In the genomic region with DNA sequence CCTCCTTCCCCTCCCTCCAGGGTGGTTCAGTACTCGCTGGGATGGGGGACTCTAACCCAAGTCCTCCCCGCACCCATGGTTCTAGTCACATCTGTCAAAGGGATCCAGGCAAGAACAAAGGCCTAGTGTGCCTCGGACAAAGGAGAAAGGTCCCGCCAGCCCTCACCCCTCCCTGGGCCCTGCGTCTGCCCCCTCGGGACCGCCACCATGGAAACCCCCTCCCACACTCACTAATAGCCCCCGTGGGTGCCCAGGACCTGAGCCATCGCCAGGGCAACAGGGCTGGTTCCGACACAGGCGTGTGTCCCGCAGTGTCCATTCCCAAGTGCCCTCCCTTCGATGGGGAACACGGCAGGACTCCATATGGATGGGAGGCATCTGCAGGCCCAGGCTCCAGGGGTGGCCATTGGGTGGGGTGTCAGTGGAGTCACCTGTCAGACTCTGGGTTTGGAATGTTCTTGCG, we compare ENCODE assay signal across 14 cellular contexts. TPM values are rescaled to one million over a fixed set of nuclear protein-coding genes. Genes with fewer than 3 reads are reported as not detected.
DNase-seq lines count a peak whose midpoint lies in the region; ATAC-seq, FAIRE-seq and TF ChIP-seq lines count a peak whose summit lies in the region.
"Had no signal": no experiment of that assay in that cellular context is flagged by ENCODE, and none has a peak within 500 bp of the region (broad histone marks: within the 10 kb centered on the region; RNA-seq: fewer than 3 reads in every experiment).

No MANE protein-coding gene starts in this region.

- no peaks in the 10 kb centered on the region for H4K20me1 ChIP-seq in GM12878 (ENCODE audit: control insufficient read depth, insufficient read depth)

- H3K36me3 Mint-ChIP-seq in CD4-positive, CD25-positive, alpha-beta regulatory T cell: peaks cover 16% of the 10 kb centered on the region
- H3K36me3 Mint-ChIP-seq in neural crest cell (ENCODE audit: low read depth): no peaks in the 10 kb centered on the region
- peaks cover 4% of the 10 kb centered on the region for H3K36me3 Mint-ChIP-seq in Calu3 (ENCODE audit: insufficient read depth, unreplicated experiment)

- no peak for FAIRE-seq in GM12878 (lab: Jason Lieb, UNC)

- no peak for DNase-seq in CD4-positive, CD25-positive, alpha-beta regulatory T cell
- DNase-seq in GM12878 (ENCODE audit: low read depth, low spot score) (no peak), neural crest cell (ENCODE audit: low read depth, low spot score) (no peak), Calu3 (no peak), NCI-H1092 treated with DMSO at 0.1 percent for 48 hours (lab: John Stamatoyannopoulos, UW) (no peak)
- DNase-seq: activated CD4-positive, CD25-positive, alpha-beta regulatory T cell; foreskin keratinocyte; NCI-H1092; Right ventricle myocardium superior had no signal

- H3K9me3 ChIP-seq in CD4-positive, CD25-positive, alpha-beta regulatory T cell (ENCODE audit: control insufficient read depth in 2 of 2, low read length in 2 of 2): no peaks in the 10 kb centered on the region
- H3K9me3 ChIP-seq in KOPT-K1 (ENCODE audit: insufficient read depth, low read length, poor library complexity, severe bottlenecking) (no peaks in the 10 kb centered on the region), GM12878 (replicated peaks; ENCODE audit: control insufficient read depth, insufficient read depth, low read length) (no peaks in the 10 kb centered on the region)

- H3K4me3 ChIP-seq in CD4-positive, CD25-positive, alpha-beta regulatory T cell (ENCODE audit: low read depth, low read length): no peak overlapping the region
- no peak overlapping the region for H3K4me3 ChIP-seq in GM12878

- TF ChIP-seq RAD21 in GM12878 (IDR thresholded peaks at IDR 0.05; ENCODE audit: insufficient read depth, low read depth, low read length): no peak

- H3K79me2 ChIP-seq in GM12878 (ENCODE audit: control insufficient read depth, insufficient read depth, low read length): peaks cover 6% of the 10 kb centered on the region

- H3K4me3 Mint-ChIP-seq in CD4-positive, CD25-positive, alpha-beta regulatory T cell: peak overlapping the region; percentile 89 to 99 (median 94)
- H3K4me3 Mint-ChIP-seq in neural crest cell: no peak overlapping the region
- no peak overlapping the region for H3K4me3 Mint-ChIP-seq in Calu3 (ENCODE audit: low read depth, unreplicated experiment)

- peaks cover 15 to 93% (median 46%) of the 10 kb centered on the region in 4 donors for H3K4me1 Mint-ChIP-seq in CD4-positive, CD25-positive, alpha-beta regulatory T cell
- H3K4me1 Mint-ChIP-seq in neural crest cell (peaks cover 17% of the 10 kb centered on the region), Calu3 (ENCODE audit: low read depth, unreplicated experiment) (no peaks in the 10 kb centered on the region)

- no peak overlapping the region for H3K9ac ChIP-seq in GM12878 (ENCODE audit: control insufficient read depth, insufficient read depth, low read length)

- SMC1A ChIA-PET in GM12878 (lab: Charles Lee; ENCODE audit: uncharacterized antibody, unreplicated experiment): no interaction called here

- TF ChIP-seq EP300 in GM12878 (IDR thresholded peaks at IDR 0.05; ENCODE audit: borderline replicate concordance in 1 of 2, control insufficient read depth in 1 of 2, low read depth in 2 of 2, low read length in 2 of 2): no peak

- in situ Hi-C loops in GM12878 (cut with MboI): no loop called here

- H3K4me2 ChIP-seq in GM12878 (ENCODE audit: control insufficient read depth, insufficient read depth): no peak overlapping the region; the same call in 1 of the 2 replicates

- CTCF ChIA-PET in GM12878 (lab: Yijun Ruan, JAX) (no interaction called here), Calu3 (lab: Charles Lee) (no interaction called here)

- TF ChIP-seq POLR2A in GM12878 (IDR thresholded peaks at IDR 0.05; ENCODE audit: low read depth, low read length): peak; percentile 69

- no TSS peak for BruUV-seq in GM12878 (replicated peaks; lab: Mats Ljungman, UMichigan)
- no TSS peak for BruUV-seq in Calu3 (replicated peaks; lab: Mats Ljungman, UMichigan)

- peaks cover 96% of the 10 kb centered on the region for H3K4me1 ChIP-seq in CD4-positive, CD25-positive, alpha-beta regulatory T cell (ENCODE audit: control insufficient read depth, insufficient read depth, low read length, poor library complexity, severe bottlenecking)
- peaks cover 53% of the 10 kb centered on the region for H3K4me1 ChIP-seq in GM12878 (ENCODE audit: control insufficient read depth, insufficient read depth, low read length)
- H3K4me1 ChIP-seq: foreskin keratinocyte had no signal

- POLR2A ChIA-PET in GM12878 (lab: Charles Lee): interaction anchor here (2.8 kb wide), 1 partner anchor 9 kb away, joined by 16 read pairs; a partner anchor contains a TSS

- TF ChIP-seq CTCF in GM12878 (IDR thresholded peaks at IDR 0.05 in 2 of 3, conservative IDR thresholded peaks at IDR 0.05 in 1 of 3; ENCODE audit: control insufficient read depth in 2 of 3, extremely low read depth in 1 of 3, insufficient read depth in 1 of 3, low read depth in 3 of 3, low read length in 3 of 3) (no peak), neural crest cell (conservative IDR thresholded peaks at IDR 0.05) (no peak), Calu3 (IDR thresholded peaks at IDR 0.05; ENCODE audit: unreplicated experiment) (no peak)

- H3K27me3 Mint-ChIP-seq in CD4-positive, CD25-positive, alpha-beta regulatory T cell: no peaks in the 10 kb centered on the region
- peaks cover 36% of the 10 kb centered on the region for H3K27me3 Mint-ChIP-seq in neural crest cell (ENCODE audit: low read depth)
- peaks cover 48% of the 10 kb centered on the region for H3K27me3 Mint-ChIP-seq in Calu3 (ENCODE audit: unreplicated experiment)

- H3K27ac Mint-ChIP-seq in CD4-positive, CD25-positive, alpha-beta regulatory T cell: peak overlapping the region; percentile 94 to 99 (median 95)
- H3K27ac Mint-ChIP-seq in neural crest cell (ENCODE audit: unreplicated experiment): peak overlapping the region; percentile 90
- H3K27ac Mint-ChIP-seq in Calu3 (ENCODE audit: unreplicated experiment): no peak overlapping the region

- H2AFZ ChIP-seq in GM12878 (ENCODE audit: control insufficient read depth, low read depth, low read length): no peak overlapping the region

- no peaks in the 10 kb centered on the region for H3K9me3 Mint-ChIP-seq in CD4-positive, CD25-positive, alpha-beta regulatory T cell
- H3K9me3 Mint-ChIP-seq in neural crest cell: no peaks in the 10 kb centered on the region
- H3K9me3 Mint-ChIP-seq in Calu3 (ENCODE audit: low read depth, unreplicated experiment): no peaks in the 10 kb centered on the region

- H3K27ac ChIP-seq in CD4-positive, CD25-positive, alpha-beta regulatory T cell (ENCODE audit: insufficient read depth, low read length, poor library complexity, severe bottlenecking): peak overlapping the region; percentile 87
- H3K27ac ChIP-seq in KOPT-K1 (ENCODE audit: low read depth, low read length, poor library complexity, severe bottlenecking) (peak overlapping the region; percentile 96), GM12878 (ENCODE audit: control insufficient read depth, insufficient read depth) (peak overlapping the region; percentile 84; the same call in 1 of the 2 replicates)
- H3K27ac ChIP-seq: foreskin keratinocyte had no signal

- no peaks in the 10 kb centered on the region for H3K27me3 ChIP-seq in CD4-positive, CD25-positive, alpha-beta regulatory T cell (ENCODE audit: control insufficient read depth, insufficient read depth, low read length)
- peaks cover 0 to 2% of the 10 kb centered on the region in 2 experiments; a peak in 1 of 4 replicates for H3K27me3 ChIP-seq in GM12878 (replicated peaks in 1 of 2; ENCODE audit: control insufficient read depth in 2 of 2, insufficient read depth in 2 of 2, low read length in 1 of 2)

- RAD21 ChIA-PET in GM12878 (lab: Charles Lee; ENCODE audit: unreplicated experiment): no interaction called here

- WGBS in GM12878 (ENCODE audit: insufficient coverage, insufficient replicate concordance, low lambda C conversion rate, missing lambda C conversion rate): 59% methylated on average over 15 of the region's 15 CpGs

- H3K36me3 ChIP-seq in CD4-positive, CD25-positive, alpha-beta regulatory T cell (ENCODE audit: control insufficient read depth, insufficient read depth, low read length): peaks cover 20% of the 10 kb centered on the region
- peaks cover 39% of the 10 kb centered on the region for H3K36me3 ChIP-seq in KOPT-K1 (ENCODE audit: insufficient read depth, low read length)
- H3K36me3 ChIP-seq in GM12878 (ENCODE audit: control insufficient read depth in 2 of 2, insufficient read depth in 2 of 2, low read length in 1 of 2): no peaks in the 10 kb centered on the region

- intact Hi-C loops in GM12878 (cut with micrococcal nuclease; ENCODE audit: unreplicated experiment): no loop called here
- intact Hi-C loops in Calu3 (cut with micrococcal nuclease; ENCODE audit: unreplicated experiment): no loop called here

- no peak for ATAC-seq in CD4-positive, CD25-positive, alpha-beta regulatory T cell (ENCODE audit: low read depth in 2 of 2)
- ATAC-seq in GM12878 (no peak), HG03095 (IDR thresholded peaks at IDR 0.05; ENCODE audit: unreplicated experiment) (no peak), HG03135 (IDR thresholded peaks at IDR 0.05; ENCODE audit: unreplicated experiment) (no peak)
- ATAC-seq: foreskin keratinocyte had no signal

RNA-seq across cellular contexts. Expression of a gene that starts 5.1 kb away (rescaled TPM):
- 7.8 TPM for total RNA-seq in CD4-positive, CD25-positive, alpha-beta regulatory T cell
- 1 to 10 TPM in 2 of 4 donors, under 1 TPM in 2; 0.63 to 2.3 (median 1.1) TPM for polyA plus RNA-seq in CD4-positive, CD25-positive, alpha-beta regulatory T cell
- 0.15 and 0.22 TPM in 2 replicates for total RNA-seq in GM12878 (2013; cell fraction: nucleolus; rRNA removed)
- 0.11 TPM in 2 replicates for total RNA-seq in GM12878 (2014; rRNA removed)
- total RNA-seq in GM12878 (2014; rRNA removed; fragmentation: Illumina TruSeq; extraction: Trizol): 0.04 TPM in 1 of 2 replicates, not detected in the other
- 0.10 and 0.19 TPM in 2 replicates for total RNA-seq in GM12878 (2021)
- 0.18 TPM for polyA plus RNA-seq in GM12878 (2011; ENCODE audit: low read depth)
- polyA plus RNA-seq in GM12878 (2011; rRNA removed): not detected in 2 replicates
- 0.01 TPM in 1 of 2 replicates, not detected in the other for polyA plus RNA-seq in GM12878 (2011; cell fraction: cytosol; rRNA removed)
- 0.07 and 0.13 TPM in 2 replicates for polyA plus RNA-seq in GM12878 (2011; cell fraction: nucleus; rRNA removed)
- polyA plus RNA-seq in GM12878 (2012): 0.27 and 0.31 TPM in 2 replicates
- polyA plus RNA-seq in GM12878 (2014; fragmentation: Illumina TruSeq; extraction: Trizol): 0.10 TPM in 1 of 2 replicates, not detected in the other
- under 1 TPM in 1 of 2 experiments, not detected in 1; 0.02 TPM for polyA plus RNA-seq in GM12878 (2014; fragmentation: Nextera tagmentation; extraction: Ambion mirVana)
- polyA plus RNA-seq in GM12878 (2014; rRNA removed): 0.14 and 0.25 TPM in 2 replicates
- under 1 TPM in 1 of 2 experiments, not detected in 1; 0.09 TPM for polyA plus RNA-seq in GM12878 (2016; fragmentation: Nextera tagmentation; extraction: Ambion mirVana)
- polyA minus RNA-seq in GM12878 (2011; rRNA and poly(A)+ RNA removed): not detected in 2 replicates
- polyA minus RNA-seq in GM12878 (2011; cell fraction: cytosol; rRNA and poly(A)+ RNA removed): not detected in 2 replicates
- 0.12 TPM in 1 of 2 replicates, not detected in the other for polyA minus RNA-seq in GM12878 (2011; cell fraction: nucleus; rRNA and poly(A)+ RNA removed)
- 0.07 and 0.12 TPM in 2 replicates for total RNA-seq in neural crest cell
- 0.10 TPM in 1 of 2 replicates, not detected in the other for total RNA-seq in Calu3 (2022)
- total RNA-seq: foreskin keratinocyte had no signal
- polyA plus RNA-seq: foreskin keratinocyte had no signal

RNA-seq across cellular contexts. Expression of a gene that starts 6.5 kb away (rescaled TPM):
- total RNA-seq in CD4-positive, CD25-positive, alpha-beta regulatory T cell: 312 TPM
- polyA plus RNA-seq in CD4-positive, CD25-positive, alpha-beta regulatory T cell: 100 to 1,000 TPM; 328 to 504 (median 378) TPM
- total RNA-seq in GM12878 (2013; cell fraction: nucleolus; rRNA removed): 59.5 and 60.3 TPM in 2 replicates
- 52.0 and 60.0 TPM in 2 replicates for total RNA-seq in GM12878 (2014; rRNA removed)
- 18.4 and 19.5 TPM in 2 replicates for total RNA-seq in GM12878 (2014; rRNA removed; fragmentation: Illumina TruSeq; extraction: Trizol)
- 77.4 and 80.7 TPM in 2 replicates for total RNA-seq in GM12878 (2021)
- 12.8 TPM for polyA plus RNA-seq in GM12878 (2011; ENCODE audit: low read depth)
- 9.6 and 15.4 TPM in 2 replicates for polyA plus RNA-seq in GM12878 (2011; rRNA removed)
- polyA plus RNA-seq in GM12878 (2011; cell fraction: cytosol; rRNA removed): 27.2 and 41.2 TPM in 2 replicates
- polyA plus RNA-seq in GM12878 (2011; cell fraction: nucleus; rRNA removed): 200 and 210 TPM in 2 replicates
- 48.1 and 51.7 TPM in 2 replicates for polyA plus RNA-seq in GM12878 (2012)
- 3.4 and 13.5 TPM in 2 replicates for polyA plus RNA-seq in GM12878 (2014; fragmentation: Illumina TruSeq; extraction: Trizol)
- 1 to 10 TPM; 1.1 to 6.6 TPM for polyA plus RNA-seq in GM12878 (2014; fragmentation: Nextera tagmentation; extraction: Ambion mirVana)
- polyA plus RNA-seq in GM12878 (2014; rRNA removed): 83.4 and 85.3 TPM in 2 replicates
- 10 to 100 TPM; 61.8 to 73.3 TPM for polyA plus RNA-seq in GM12878 (2016; fragmentation: Nextera tagmentation; extraction: Ambion mirVana)
- 8.1 and 20.2 TPM in 2 replicates for polyA minus RNA-seq in GM12878 (2011; rRNA and poly(A)+ RNA removed)
- 9.6 and 12.3 TPM in 2 replicates for polyA minus RNA-seq in GM12878 (2011; cell fraction: cytosol; rRNA and poly(A)+ RNA removed)
- 26.1 and 33.3 TPM in 2 replicates for polyA minus RNA-seq in GM12878 (2011; cell fraction: nucleus; rRNA and poly(A)+ RNA removed)
- 0.66 and 1.8 TPM in 2 replicates for total RNA-seq in neural crest cell
- total RNA-seq in Calu3 (2022): not detected in 2 replicates
- total RNA-seq: foreskin keratinocyte, NCI-H460, osteocyte had no signal
- polyA plus RNA-seq: foreskin keratinocyte had no signal

RNA-seq across cellular contexts. Expression of a gene that starts 8.7 kb away (rescaled TPM):
- total RNA-seq in CD4-positive, CD25-positive, alpha-beta regulatory T cell: 160 TPM
- polyA plus RNA-seq in CD4-positive, CD25-positive, alpha-beta regulatory T cell: 100 to 1,000 TPM; 547 to 762 (median 622) TPM
- 38.1 and 44.1 TPM in 2 replicates for total RNA-seq in GM12878 (2013; cell fraction: nucleolus; rRNA removed)
- total RNA-seq in GM12878 (2014; rRNA removed) (342 and 371 TPM in 2 replicates), GM12878 (2014; rRNA removed; fragmentation: Illumina TruSeq; extraction: Trizol) (170 and 176 TPM in 2 replicates), GM12878 (2021) (265 and 269 TPM in 2 replicates), neural crest cell (222 and 223 TPM in 2 replicates), Calu3 (2022) (179 and 180 TPM in 2 replicates)
- 75.3 TPM for polyA plus RNA-seq in GM12878 (2011; ENCODE audit: low read depth)
- polyA plus RNA-seq in GM12878 (2011; rRNA removed) (86.0 and 211 TPM in 2 replicates), GM12878 (2014; fragmentation: Illumina TruSeq; extraction: Trizol) (128 and 202 TPM in 2 replicates), GM12878 (2014; fragmentation: Nextera tagmentation; extraction: Ambion mirVana) (10 to 100 TPM; 26.4 to 41.7 TPM), GM12878 (2014; rRNA removed) (306 and 326 TPM in 2 replicates), GM12878 (2016; fragmentation: Nextera tagmentation; extraction: Ambion mirVana) (100 to 1,000 TPM; 417 to 458 TPM)
- 440 and 506 TPM in 2 replicates for polyA plus RNA-seq in GM12878 (2011; cell fraction: cytosol; rRNA removed)
- polyA plus RNA-seq in GM12878 (2011; cell fraction: nucleus; rRNA removed): 220 and 242 TPM in 2 replicates
- polyA plus RNA-seq in GM12878 (2012): 174 and 181 TPM in 2 replicates
- polyA minus RNA-seq in GM12878 (2011; rRNA and poly(A)+ RNA removed): 121 and 204 TPM in 2 replicates
- polyA minus RNA-seq in GM12878 (2011; cell fraction: cytosol; rRNA and poly(A)+ RNA removed): 83.8 and 94.6 TPM in 2 replicates
- 49.0 and 75.9 TPM in 2 replicates for polyA minus RNA-seq in GM12878 (2011; cell fraction: nucleus; rRNA and poly(A)+ RNA removed)

RNA-seq across cellular contexts. Expression of a gene that starts 17.9 kb away (rescaled TPM):
- total RNA-seq in CD4-positive, CD25-positive, alpha-beta regulatory T cell: 66.0 TPM
- polyA plus RNA-seq in CD4-positive, CD25-positive, alpha-beta regulatory T cell: 10 to 100 TPM; 44.4 to 61.5 (median 50.3) TPM
- total RNA-seq in GM12878 (2013; cell fraction: nucleolus; rRNA removed): 49.5 and 61.9 TPM in 2 replicates
- total RNA-seq in GM12878 (2014; rRNA removed) (68.4 and 72.5 TPM in 2 replicates), GM12878 (2014; rRNA removed; fragmentation: Illumina TruSeq; extraction: Trizol) (36.6 and 41.8 TPM in 2 replicates), GM12878 (2021) (68.1 and 70.9 TPM in 2 replicates), neural crest cell (48.4 and 55.0 TPM in 2 replicates), Calu3 (2022) (44.3 and 47.5 TPM in 2 replicates)
- polyA plus RNA-seq in GM12878 (2011; ENCODE audit: low read depth): 17.7 TPM
- polyA plus RNA-seq in GM12878 (2011; rRNA removed) (36.8 and 48.7 TPM in 2 replicates), GM12878 (2014; fragmentation: Illumina TruSeq; extraction: Trizol) (15.7 and 41.1 TPM in 2 replicates), GM12878 (2014; fragmentation: Nextera tagmentation; extraction: Ambion mirVana) (1 to 10 TPM in 1 of 2 experiments, under 1 TPM in 1; 0.39 to 2.3 TPM), GM12878 (2014; rRNA removed) (88.3 and 99.8 TPM in 2 replicates), GM12878 (2016; fragmentation: Nextera tagmentation; extraction: Ambion mirVana) (100 to 1,000 TPM in 1 of 2 experiments, 10 to 100 TPM in 1; 95.4 to 101 TPM)
- 68.3 and 102 TPM in 2 replicates for polyA plus RNA-seq in GM12878 (2011; cell fraction: cytosol; rRNA removed)
- 177 and 183 TPM in 2 replicates for polyA plus RNA-seq in GM12878 (2011; cell fraction: nucleus; rRNA removed)
- 39.6 and 41.2 TPM in 2 replicates for polyA plus RNA-seq in GM12878 (2012)
- 58.9 and 82.0 TPM in 2 replicates for polyA minus RNA-seq in GM12878 (2011; rRNA and poly(A)+ RNA removed)
- 22.7 and 32.3 TPM in 2 replicates for polyA minus RNA-seq in GM12878 (2011; cell fraction: cytosol; rRNA and poly(A)+ RNA removed)
- polyA minus RNA-seq in GM12878 (2011; cell fraction: nucleus; rRNA and poly(A)+ RNA removed): 51.4 and 86.0 TPM in 2 replicates

RNA-seq across cellular contexts. Expression of a gene that starts 18.6 kb away (rescaled TPM):
- total RNA-seq in CD4-positive, CD25-positive, alpha-beta regulatory T cell: 27.5 TPM
- polyA plus RNA-seq in CD4-positive, CD25-positive, alpha-beta regulatory T cell: 1 to 10 TPM; 3.5 to 6.7 (median 6.4) TPM
- total RNA-seq in GM12878 (2013; cell fraction: nucleolus; rRNA removed): 30.1 and 32.3 TPM in 2 replicates
- total RNA-seq in GM12878 (2014; rRNA removed) (21.0 and 21.9 TPM in 2 replicates), GM12878 (2014; rRNA removed; fragmentation: Illumina TruSeq; extraction: Trizol) (8.2 TPM in 2 replicates), GM12878 (2021) (29.5 and 32.7 TPM in 2 replicates), neural crest cell (46.1 and 49.4 TPM in 2 replicates), Calu3 (2022) (26.9 and 38.6 TPM in 2 replicates)
- 12.9 TPM for polyA plus RNA-seq in GM12878 (2011; ENCODE audit: low read depth)
- polyA plus RNA-seq in GM12878 (2011; rRNA removed) (9.6 and 18.6 TPM in 2 replicates), GM12878 (2014; fragmentation: Illumina TruSeq; extraction: Trizol) (5.8 and 15.6 TPM in 2 replicates), GM12878 (2014; fragmentation: Nextera tagmentation; extraction: Ambion mirVana) (1 to 10 TPM; 1.1 to 3.6 TPM), GM12878 (2014; rRNA removed) (36.2 and 37.6 TPM in 2 replicates), GM12878 (2016; fragmentation: Nextera tagmentation; extraction: Ambion mirVana) (10 to 100 TPM; 22.0 to 25.6 TPM)
- 31.8 and 50.4 TPM in 2 replicates for polyA plus RNA-seq in GM12878 (2011; cell fraction: cytosol; rRNA removed)
- 114 and 143 TPM in 2 replicates for polyA plus RNA-seq in GM12878 (2011; cell fraction: nucleus; rRNA removed)
- 21.3 and 26.9 TPM in 2 replicates for polyA plus RNA-seq in GM12878 (2012)
- 7.2 and 11.3 TPM in 2 replicates for polyA minus RNA-seq in GM12878 (2011; rRNA and poly(A)+ RNA removed)
- 4.8 and 10.5 TPM in 2 replicates for polyA minus RNA-seq in GM12878 (2011; cell fraction: cytosol; rRNA and poly(A)+ RNA removed)
- polyA minus RNA-seq in GM12878 (2011; cell fraction: nucleus; rRNA and poly(A)+ RNA removed): 14.0 and 24.6 TPM in 2 replicates

Comparison
In these comparisons a context has a peak if more than half of its experiments do, and no peak if none do; other contexts are left out.
1. H3K4me3 Mint-ChIP-seq: peak in CD4-positive, CD25-positive, alpha-beta regulatory T cell (4 of 4); none in neural crest cell (single experiment) and Calu3 (single experiment).
2. Peak in every context shown above with its lines, with median percentiles within 50 percentile points of each other: H3K27ac ChIP-seq.